ENCODE assay signal across 37 cellular contexts in the genomic region with DNA sequence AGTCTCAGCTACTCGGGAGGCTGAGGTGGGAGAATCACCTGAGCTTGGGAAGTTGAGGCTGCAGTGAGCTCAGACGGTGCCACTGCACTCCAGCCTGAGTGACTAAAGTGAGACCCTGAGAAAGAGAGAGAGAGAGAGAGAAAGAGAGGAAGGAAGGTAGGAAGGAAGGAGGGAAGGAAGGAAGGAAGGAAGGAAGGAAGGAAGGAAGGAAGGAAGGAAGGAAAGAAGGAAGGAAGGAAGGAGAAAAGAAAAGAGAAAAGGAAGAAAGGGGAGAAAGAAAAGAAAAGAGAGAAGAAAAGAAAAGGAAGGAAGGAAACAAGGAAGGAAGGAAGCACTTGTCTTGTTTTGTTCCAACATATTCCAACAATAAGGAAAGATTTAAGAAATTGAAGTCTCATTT. TPM values are rescaled to one million over a fixed set of nuclear protein-coding genes. Genes with fewer than 3 reads are reported as not detected.
"Had no signal": no experiment of that assay in that cellular context is flagged by ENCODE, and none has a peak within 500 bp of the region (broad histone marks: within the 10 kb centered on the region; RNA-seq: fewer than 3 reads in every experiment).

No MANE protein-coding gene starts in this region.

- H3K4me3 Mint-ChIP-seq: activated CD4-positive, alpha-beta memory T cell treated with anti-CD3 and anti-CD28 coated beads for 36 hours; activated CD4-positive, alpha-beta T cell treated with anti-CD3 and anti-CD28 coated beads for 36 hours; activated CD4-positive, alpha-beta T cell treated with anti-CD3 and anti-CD28 coated beads, Interleukin-2, amount 10 ng/mL, durations not matched to agents 24 days and 14 days; activated CD8-positive, alpha-beta memory T cell treated with anti-CD3 and anti-CD28 coated beads, Interleukin-2, amount 10 ng/mL, durations not matched to agents 7 days and 5 days; activated CD8-positive, alpha-beta T cell treated with anti-CD3 and anti-CD28 coated beads, Interleukin-2, amount 10 ng/mL, durations not matched to agents 7 days and 5 days; activated naive CD4-positive, alpha-beta T cell treated with anti-CD3 and anti-CD28 coated beads for 36 hours; activated naive CD4-positive, alpha-beta T cell treated with anti-CD3 and anti-CD28 coated beads, Interleukin-2, amount 50 U/mL, for 24 hours; activated naive CD8-positive, alpha-beta T cell treated with anti-CD3 and anti-CD28 coated beads for 36 hours; activated naive CD8-positive, alpha-beta T cell treated with anti-CD3 and anti-CD28 coated beads, Interleukin-2, amount 50 U/mL, for 24 hours; activated T-helper 1 cell treated with anti-CD3 and anti-CD28 coated beads, Interleukin-12 subunit alpha, Interleukin-12 subunit beta, Interleukin-2, Interleukin-4 antibody, amounts not matched to agents 30 ng/mL and 10 ng/mL and 1 ng/mL, durations not matched to agents 14 hours and 24 hours and 36 hours; T-helper 17 cell; T-helper 2 cell treated with Interferon-gamma antibody and Interleukin-4, amounts not matched to agents 5 μg/mL and 100 μg/mL, for 36 hours had no signal

- H3K27ac ChIP-seq: adrenal gland, body of pancreas, colonic mucosa, epithelial cell of prostate, esophagus squamous epithelium, heart left ventricle, WERI-Rb-1 had no signal

- H3K27me3 ChIP-seq: adrenal gland, body of pancreas, colonic mucosa, esophagus squamous epithelium, heart left ventricle had no signal

- ATAC-seq: activated CD4-positive, alpha-beta T cell treated with anti-CD3 and anti-CD28 coated beads for 36 hours; activated CD8-positive, alpha-beta memory T cell treated with anti-CD3 and anti-CD28 coated beads, Interleukin-2, amount 10 ng/mL, durations not matched to agents 7 days and 5 days; activated CD8-positive, alpha-beta T cell treated with anti-CD3 and anti-CD28 coated beads, Interleukin-2, amount 10 ng/mL, durations not matched to agents 7 days and 5 days; activated naive CD8-positive, alpha-beta T cell treated with anti-CD3 and anti-CD28 coated beads, Interleukin-2, amount 50 U/mL, for 24 hours; body of pancreas; heart left ventricle; T-helper 17 cell had no signal

- H3K27ac Mint-ChIP-seq: activated CD4-positive, alpha-beta memory T cell treated with anti-CD3 and anti-CD28 coated beads for 36 hours; activated CD4-positive, alpha-beta T cell treated with anti-CD3 and anti-CD28 coated beads for 36 hours; activated CD4-positive, alpha-beta T cell treated with anti-CD3 and anti-CD28 coated beads, Interleukin-2, amount 10 ng/mL, durations not matched to agents 24 days and 14 days; activated CD8-positive, alpha-beta memory T cell treated with anti-CD3 and anti-CD28 coated beads, Interleukin-2, amount 10 ng/mL, durations not matched to agents 7 days and 5 days; activated CD8-positive, alpha-beta T cell treated with anti-CD3 and anti-CD28 coated beads, Interleukin-2, amount 10 ng/mL, durations not matched to agents 7 days and 5 days; activated naive CD4-positive, alpha-beta T cell treated with anti-CD3 and anti-CD28 coated beads for 36 hours; activated naive CD4-positive, alpha-beta T cell treated with anti-CD3 and anti-CD28 coated beads, Interleukin-2, amount 50 U/mL, for 24 hours; activated naive CD8-positive, alpha-beta T cell treated with anti-CD3 and anti-CD28 coated beads for 36 hours; activated naive CD8-positive, alpha-beta T cell treated with anti-CD3 and anti-CD28 coated beads, Interleukin-2, amount 50 U/mL, for 24 hours; activated T-helper 1 cell treated with anti-CD3 and anti-CD28 coated beads, Interleukin-12 subunit alpha, Interleukin-12 subunit beta, Interleukin-2, Interleukin-4 antibody, amounts not matched to agents 30 ng/mL and 10 ng/mL and 1 ng/mL, durations not matched to agents 14 hours and 24 hours and 36 hours; activated T-helper 2 cell treated with anti-CD3 and anti-CD28 coated beads, Interferon-gamma antibody, Interleukin-2, Interleukin-4, amounts not matched to agents 10 μg/mL and 5 μg/mL and 100 μg/mL, durations not matched to agents 14 hours and 24 hours and 36 hours; T-helper 17 cell; T-helper 2 cell treated with Interferon-gamma antibody and Interleukin-4, amounts not matched to agents 5 μg/mL and 100 μg/mL, for 36 hours had no signal

- DNase-seq: activated CD4-positive, alpha-beta memory T cell treated with anti-CD3 and anti-CD28 coated beads for 36 hours; activated CD4-positive, alpha-beta T cell treated with anti-CD3 and anti-CD28 coated beads for 36 hours; activated CD4-positive, alpha-beta T cell treated with anti-CD3 and anti-CD28 coated beads, Interleukin-2, amount 10 ng/mL, durations not matched to agents 24 days and 14 days; activated CD4-positive, CD25-positive, alpha-beta regulatory T cell; activated CD4-positive, CD25-positive, alpha-beta regulatory T cell treated with anti-CD3 and anti-CD28 coated beads, Interleukin-2, amount 50 U/mL, for 72 hours; activated CD8-positive, alpha-beta memory T cell treated with anti-CD3 and anti-CD28 coated beads, Interleukin-2, amount 10 ng/mL, durations not matched to agents 7 days and 5 days; activated CD8-positive, alpha-beta memory T cell treated with anti-CD3 and anti-CD28 coated beads, Interleukin-2, amount 50 U/mL, for 4 hours; activated CD8-positive, alpha-beta T cell treated with anti-CD3 and anti-CD28 coated beads, Interleukin-2, amount 10 ng/mL, durations not matched to agents 7 days and 5 days; activated effector memory CD4-positive, alpha-beta T cell treated with anti-CD3 and anti-CD28 coated beads, Interleukin-2, amount 50 U/mL, for 16 hours; activated naive CD4-positive, alpha-beta T cell treated with anti-CD3 and anti-CD28 coated beads for 36 hours; activated naive CD8-positive, alpha-beta T cell treated with anti-CD3 and anti-CD28 coated beads for 36 hours; activated naive CD8-positive, alpha-beta T cell treated with anti-CD3 and anti-CD28 coated beads, Interleukin-2, amount 50 U/mL, for 24 hours; activated T-cell treated with anti-CD3 and anti-CD28 coated beads, Interleukin-2, amount 50 U/mL, for 1 hour; activated T-cell treated with anti-CD3 and anti-CD28 coated beads, Interleukin-2, amount 50 U/mL, for 48 hours; adrenal gland; amygdala; aorta; body of pancreas; caudate nucleus; colonic mucosa; effector CD8-positive, alpha-beta T cell; esophagus squamous epithelium; glutamatergic neuron; heart left ventricle; T-helper 1 cell; T-helper 17 cell; T1000; WERI-Rb-1 had no signal

- H3K9me3 ChIP-seq: adrenal gland, body of pancreas, colonic mucosa, esophagus squamous epithelium, heart left ventricle had no signal

- H3K4me3 ChIP-seq: adrenal gland, body of pancreas, colonic mucosa, esophagus squamous epithelium, heart left ventricle had no signal

- H3K4me1 ChIP-seq: body of pancreas, colonic mucosa, esophagus squamous epithelium had no signal

- H3K36me3 Mint-ChIP-seq: activated CD4-positive, alpha-beta memory T cell treated with anti-CD3 and anti-CD28 coated beads for 36 hours; activated CD8-positive, alpha-beta memory T cell treated with anti-CD3 and anti-CD28 coated beads, Interleukin-2, amount 10 ng/mL, durations not matched to agents 7 days and 5 days; activated naive CD4-positive, alpha-beta T cell treated with anti-CD3 and anti-CD28 coated beads, Interleukin-2, amount 50 U/mL, for 24 hours; activated naive CD8-positive, alpha-beta T cell treated with anti-CD3 and anti-CD28 coated beads for 36 hours had no signal

- H3K36me3 ChIP-seq: adrenal gland, colonic mucosa, esophagus squamous epithelium, heart left ventricle, WERI-Rb-1 had no signal

- H3K27me3 Mint-ChIP-seq: activated CD8-positive, alpha-beta memory T cell treated with anti-CD3 and anti-CD28 coated beads, Interleukin-2, amount 10 ng/mL, durations not matched to agents 7 days and 5 days; T-helper 17 cell had no signal

- FAIRE-seq: endometrium, endothelial cell of umbilical vein, frontal cortex had no signal

- H3K9me3 Mint-ChIP-seq: activated CD4-positive, alpha-beta memory T cell treated with anti-CD3 and anti-CD28 coated beads for 36 hours; activated CD4-positive, alpha-beta T cell treated with anti-CD3 and anti-CD28 coated beads, Interleukin-2, amount 10 ng/mL, durations not matched to agents 24 days and 14 days; activated naive CD4-positive, alpha-beta T cell treated with anti-CD3 and anti-CD28 coated beads for 36 hours; activated naive CD4-positive, alpha-beta T cell treated with anti-CD3 and anti-CD28 coated beads, Interleukin-2, amount 50 U/mL, for 24 hours; activated naive CD8-positive, alpha-beta T cell treated with anti-CD3 and anti-CD28 coated beads, Interleukin-2, amount 50 U/mL, for 24 hours; activated T-helper 2 cell treated with anti-CD3 and anti-CD28 coated beads, Interferon-gamma antibody, Interleukin-2, Interleukin-4, amounts not matched to agents 10 μg/mL and 5 μg/mL and 100 μg/mL, durations not matched to agents 14 hours and 24 hours and 36 hours had no signal

- H3K4me1 Mint-ChIP-seq: activated CD4-positive, alpha-beta T cell treated with anti-CD3 and anti-CD28 coated beads for 36 hours; activated CD4-positive, alpha-beta T cell treated with anti-CD3 and anti-CD28 coated beads, Interleukin-2, amount 10 ng/mL, durations not matched to agents 24 days and 14 days; activated CD8-positive, alpha-beta memory T cell treated with anti-CD3 and anti-CD28 coated beads, Interleukin-2, amount 10 ng/mL, durations not matched to agents 7 days and 5 days; activated naive CD4-positive, alpha-beta T cell treated with anti-CD3 and anti-CD28 coated beads, Interleukin-2, amount 50 U/mL, for 24 hours; activated naive CD8-positive, alpha-beta T cell treated with anti-CD3 and anti-CD28 coated beads for 36 hours; activated naive CD8-positive, alpha-beta T cell treated with anti-CD3 and anti-CD28 coated beads, Interleukin-2, amount 50 U/mL, for 24 hours; T-helper 17 cell had no signal

RNA-seq across cellular contexts. Expression of a gene that starts 7.8 kb away (rescaled TPM):
- total RNA-seq: activated CD4-positive, alpha-beta memory T cell treated with anti-CD3 and anti-CD28 coated beads for 36 hours; activated CD4-positive, alpha-beta T cell treated with anti-CD3 and anti-CD28 coated beads for 36 hours; activated CD4-positive, alpha-beta T cell treated with anti-CD3 and anti-CD28 coated beads, Interleukin-2, amount 10 ng/mL, durations not matched to agents 24 days and 14 days; activated CD8-positive, alpha-beta memory T cell treated with anti-CD3 and anti-CD28 coated beads for 36 hours; activated CD8-positive, alpha-beta memory T cell treated with anti-CD3 and anti-CD28 coated beads, Interleukin-2, amount 10 ng/mL, durations not matched to agents 7 days and 5 days; activated CD8-positive, alpha-beta T cell treated with anti-CD3 and anti-CD28 coated beads, Interleukin-2, amount 10 ng/mL, durations not matched to agents 7 days and 5 days; activated naive CD4-positive, alpha-beta T cell treated with anti-CD3 and anti-CD28 coated beads for 36 hours; activated naive CD8-positive, alpha-beta T cell treated with anti-CD3 and anti-CD28 coated beads for 36 hours; activated T-helper 2 cell treated with anti-CD3 and anti-CD28 coated beads, Interferon-gamma antibody, Interleukin-2, Interleukin-4, amounts not matched to agents 10 μg/mL and 5 μg/mL and 100 μg/mL, durations not matched to agents 14 hours and 24 hours and 36 hours; T-helper 17 cell had no signal
